Comparison of ENCODE assay signal across 8 cellular contexts in the genomic region with DNA sequence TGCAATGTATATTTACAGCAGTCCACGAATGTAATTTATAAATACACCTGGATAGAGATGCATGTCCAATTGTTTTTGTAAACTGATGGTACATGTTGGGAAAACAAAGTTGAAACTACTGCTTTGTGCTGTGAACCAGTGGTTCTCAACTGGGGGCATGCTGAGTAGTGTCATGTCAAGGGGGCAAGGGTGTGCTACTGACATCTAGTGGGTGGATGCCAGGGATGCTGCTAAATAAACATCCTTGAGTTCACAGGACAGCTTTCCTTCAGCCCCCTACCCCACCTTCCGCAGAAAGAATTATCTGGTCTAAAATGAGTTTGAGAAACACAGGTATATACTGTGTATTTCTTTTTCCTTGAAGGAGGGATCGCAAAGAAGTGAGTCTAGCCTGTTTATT.
DNase-seq lines count a peak whose midpoint lies in the region; ATAC-seq and TF ChIP-seq lines count a peak whose summit lies in the region.

No MANE protein-coding gene starts in this region.

- H3K79me2 ChIP-seq in mammary epithelial cell (ENCODE audit: insufficient read depth, low read length): peaks cover 95% of the 10 kb centered on the region

- H2AFZ ChIP-seq in mammary epithelial cell (ENCODE audit: low read depth, low read length): no peak overlapping the region

- in situ Hi-C loops in mammary epithelial cell (cut with MboI; ENCODE audit: low sequenced_read_pairs in 2 of 2): no loop called here

- ATAC-seq in GM21576 (IDR thresholded peaks at IDR 0.05; ENCODE audit: unreplicated experiment): peak; percentile 87
- no peak for ATAC-seq in HG03521 (IDR thresholded peaks at IDR 0.05; ENCODE audit: unreplicated experiment)
- ATAC-seq in GM18870 (IDR thresholded peaks at IDR 0.05; ENCODE audit: unreplicated experiment): no peak

- H3K9ac ChIP-seq in mammary epithelial cell (ENCODE audit: insufficient read depth, low read length): no peak overlapping the region

- CTCF ChIA-PET in mammary epithelial cell (lab: Charles Lee; ENCODE audit: low non-redundant PET): interaction anchor here (0.8 kb wide), 1 partner anchor 158 kb away, joined by 8 read pairs; no protein-coding TSS in a partner anchor

- no peaks in the 10 kb centered on the region for H3K9me3 ChIP-seq in mammary epithelial cell (replicated peaks; ENCODE audit: insufficient read depth, low read length)

- no peaks in the 10 kb centered on the region for H3K27me3 ChIP-seq in mammary epithelial cell (ENCODE audit: insufficient read depth, low read length)

- H3K36me3 ChIP-seq in mammary epithelial cell (ENCODE audit: insufficient read depth, low read length): no peaks in the 10 kb centered on the region

- H3K4me3 ChIP-seq in mammary epithelial cell (replicated peaks in 1 of 3; ENCODE audit: insufficient read depth in 1 of 3, low read depth in 2 of 3, low read length in 3 of 3): no peak overlapping the region

- H3K4me2 ChIP-seq in mammary epithelial cell (ENCODE audit: insufficient read depth, low read depth, low read length): no peak overlapping the region

- DNase-seq in COLO829 (ENCODE audit: low spot score) (peak; percentile 53), NCI-H146 (lab: John Stamatoyannopoulos, UW) (peak; percentile 55), mammary epithelial cell (no peak), lung microvascular endothelial cell (ENCODE audit: low read depth in 2 of 2) (peak; percentile 65 to 77), NCI-H2029 (lab: John Stamatoyannopoulos, UW) (no peak)

- peaks cover 9% of the 10 kb centered on the region for H3K4me1 ChIP-seq in mammary epithelial cell (ENCODE audit: insufficient read depth, low read length)

- H4K20me1 ChIP-seq in mammary epithelial cell (ENCODE audit: insufficient read depth, low read length): no peaks in the 10 kb centered on the region

- dilution Hi-C loops in mammary epithelial cell (cut with HindIII; ENCODE audit: low sequenced_read_pairs): no loop called here

- 67% methylated on average over 3 of the region's 3 CpGs for WGBS in mammary epithelial cell (ENCODE audit: low coverage, missing lambda C conversion rate)

- BruUV-seq in mammary epithelial cell (replicated peaks; lab: Mats Ljungman, UMichigan): no TSS peak

- intact Hi-C loops in mammary epithelial cell (cut with micrococcal nuclease): loop anchor here (1.0 to 10.0 kb wide), 2 partner anchors 75 to 159 kb away; no protein-coding TSS in a partner anchor

- peak overlapping the region; percentile 0 for H3K27ac ChIP-seq in mammary epithelial cell (ENCODE audit: insufficient read depth, low read depth, low read length)

- peak; percentile 51 to 67 for TF ChIP-seq CTCF in mammary epithelial cell (conservative IDR thresholded peaks at IDR 0.05 in 1 of 2, IDR thresholded peaks at IDR 0.05 in 1 of 2; ENCODE audit: extremely low read depth in 1 of 2, insufficient read depth in 1 of 2, low read depth in 1 of 2, low read length in 2 of 2)

Comparison
In these comparisons a context has a peak if more than half of its experiments do, and no peak if none do; other contexts are left out.
1. DNase-seq: peak in COLO829 (single experiment), NCI-H146 (single experiment) and lung microvascular endothelial cell (2 of 2); none in mammary epithelial cell (single experiment) and NCI-H2029 (single experiment).